In the genomic region with DNA sequence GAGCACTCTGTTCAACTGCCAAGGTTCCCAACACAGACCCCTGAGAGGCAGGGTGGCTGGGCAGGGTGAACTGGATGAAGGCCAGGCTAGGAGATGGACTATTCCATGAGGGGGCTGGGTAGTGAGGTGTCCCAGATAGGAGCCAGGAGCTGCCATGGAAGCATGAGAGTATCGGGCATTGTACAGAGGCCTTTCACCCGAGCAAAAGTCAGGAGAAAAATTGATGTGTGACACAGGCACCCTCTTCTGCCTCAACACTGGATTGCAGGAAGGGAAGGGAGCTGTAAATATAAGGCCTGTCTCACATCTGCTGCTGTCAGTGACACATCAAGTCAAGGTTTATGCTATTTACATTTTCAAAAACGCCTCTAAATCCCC, we compare ENCODE assay signal across 1 cellular context.
TF ChIP-seq lines count a peak whose summit lies in the region.

No MANE protein-coding gene starts in this region.

TF ChIP-seq in A549, 52 proteins besides CTCF, POLR2A, EP300 and RAD21:
- TF ChIP-seq, protein P1, sequence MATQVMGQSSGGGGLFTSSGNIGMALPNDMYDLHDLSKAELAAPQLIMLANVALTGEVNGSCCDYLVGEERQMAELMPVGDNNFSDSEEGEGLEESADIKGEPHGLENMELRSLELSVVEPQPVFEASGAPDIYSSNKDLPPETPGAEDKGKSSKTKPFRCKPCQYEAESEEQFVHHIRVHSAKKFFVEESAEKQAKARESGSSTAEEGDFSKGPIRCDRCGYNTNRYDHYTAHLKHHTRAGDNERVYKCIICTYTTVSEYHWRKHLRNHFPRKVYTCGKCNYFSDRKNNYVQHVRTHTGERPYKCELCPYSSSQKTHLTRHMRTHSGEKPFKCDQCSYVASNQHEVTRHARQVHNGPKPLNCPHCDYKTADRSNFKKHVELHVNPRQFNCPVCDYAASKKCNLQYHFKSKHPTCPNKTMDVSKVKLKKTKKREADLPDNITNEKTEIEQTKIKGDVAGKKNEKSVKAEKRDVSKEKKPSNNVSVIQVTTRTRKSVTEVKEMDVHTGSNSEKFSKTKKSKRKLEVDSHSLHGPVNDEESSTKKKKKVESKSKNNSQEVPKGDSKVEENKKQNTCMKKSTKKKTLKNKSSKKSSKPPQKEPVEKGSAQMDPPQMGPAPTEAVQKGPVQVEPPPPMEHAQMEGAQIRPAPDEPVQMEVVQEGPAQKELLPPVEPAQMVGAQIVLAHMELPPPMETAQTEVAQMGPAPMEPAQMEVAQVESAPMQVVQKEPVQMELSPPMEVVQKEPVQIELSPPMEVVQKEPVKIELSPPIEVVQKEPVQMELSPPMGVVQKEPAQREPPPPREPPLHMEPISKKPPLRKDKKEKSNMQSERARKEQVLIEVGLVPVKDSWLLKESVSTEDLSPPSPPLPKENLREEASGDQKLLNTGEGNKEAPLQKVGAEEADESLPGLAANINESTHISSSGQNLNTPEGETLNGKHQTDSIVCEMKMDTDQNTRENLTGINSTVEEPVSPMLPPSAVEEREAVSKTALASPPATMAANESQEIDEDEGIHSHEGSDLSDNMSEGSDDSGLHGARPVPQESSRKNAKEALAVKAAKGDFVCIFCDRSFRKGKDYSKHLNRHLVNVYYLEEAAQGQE (IDR thresholded peaks at IDR 0.05): no peak
- TF ChIP-seq, protein P2, sequence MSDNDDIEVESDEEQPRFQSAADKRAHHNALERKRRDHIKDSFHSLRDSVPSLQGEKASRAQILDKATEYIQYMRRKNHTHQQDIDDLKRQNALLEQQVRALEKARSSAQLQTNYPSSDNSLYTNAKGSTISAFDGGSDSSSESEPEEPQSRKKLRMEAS (IDR thresholded peaks at IDR 0.05): no peak
- TF ChIP-seq RNF2 (IDR thresholded peaks at IDR 0.05; ENCODE audit: borderline replicate concordance, low read depth) (no peak), CBX8 (IDR thresholded peaks at IDR 0.05) (no peak), ZFP36 (IDR thresholded peaks at IDR 0.05; ENCODE audit: borderline replicate concordance, partially characterized antibody) (no peak), CEBPB (IDR thresholded peaks at IDR 0.05) (no peak), RARB (CRISPR knock-in tag; IDR thresholded peaks at IDR 0.05) (no peak), SMC3 (IDR thresholded peaks at IDR 0.05) (no peak), NR3C1 (IDR thresholded peaks at IDR 0.05) (no peak), FOSL2 (IDR thresholded peaks at IDR 0.05) (no peak), FOSL2 (CRISPR knock-in tag; IDR thresholded peaks at IDR 0.05) (no peak), MAFK (IDR thresholded peaks at IDR 0.05; ENCODE audit: partially characterized antibody) (no peak), TFCP2L1 (CRISPR knock-in tag; IDR thresholded peaks at IDR 0.05) (no peak), HOXB5 (CRISPR knock-in tag; IDR thresholded peaks at IDR 0.05) (no peak), KDM1A (IDR thresholded peaks at IDR 0.05; ENCODE audit: low read depth) (no peak), BHLHE40 (IDR thresholded peaks at IDR 0.05; ENCODE audit: low read depth, low read length) (no peak), RCOR1 (IDR thresholded peaks at IDR 0.05; ENCODE audit: low read depth, low read length) (no peak), CHD4 (IDR thresholded peaks at IDR 0.05; ENCODE audit: borderline replicate concordance) (no peak), ZSCAN20 (CRISPR knock-in tag; IDR thresholded peaks at IDR 0.05) (no peak)
- TF ChIP-seq, protein P3, sequence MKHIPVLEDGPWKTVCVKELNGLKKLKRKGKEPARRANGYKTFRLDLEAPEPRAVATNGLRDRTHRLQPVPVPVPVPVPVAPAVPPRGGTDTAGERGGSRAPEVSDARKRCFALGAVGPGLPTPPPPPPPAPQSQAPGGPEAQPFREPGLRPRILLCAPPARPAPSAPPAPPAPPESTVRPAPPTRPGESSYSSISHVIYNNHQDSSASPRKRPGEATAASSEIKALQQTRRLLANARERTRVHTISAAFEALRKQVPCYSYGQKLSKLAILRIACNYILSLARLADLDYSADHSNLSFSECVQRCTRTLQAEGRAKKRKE (CRISPR knock-in tag; IDR thresholded peaks at IDR 0.05; ENCODE audit: low read depth): no peak
- TF ChIP-seq, protein P4, sequence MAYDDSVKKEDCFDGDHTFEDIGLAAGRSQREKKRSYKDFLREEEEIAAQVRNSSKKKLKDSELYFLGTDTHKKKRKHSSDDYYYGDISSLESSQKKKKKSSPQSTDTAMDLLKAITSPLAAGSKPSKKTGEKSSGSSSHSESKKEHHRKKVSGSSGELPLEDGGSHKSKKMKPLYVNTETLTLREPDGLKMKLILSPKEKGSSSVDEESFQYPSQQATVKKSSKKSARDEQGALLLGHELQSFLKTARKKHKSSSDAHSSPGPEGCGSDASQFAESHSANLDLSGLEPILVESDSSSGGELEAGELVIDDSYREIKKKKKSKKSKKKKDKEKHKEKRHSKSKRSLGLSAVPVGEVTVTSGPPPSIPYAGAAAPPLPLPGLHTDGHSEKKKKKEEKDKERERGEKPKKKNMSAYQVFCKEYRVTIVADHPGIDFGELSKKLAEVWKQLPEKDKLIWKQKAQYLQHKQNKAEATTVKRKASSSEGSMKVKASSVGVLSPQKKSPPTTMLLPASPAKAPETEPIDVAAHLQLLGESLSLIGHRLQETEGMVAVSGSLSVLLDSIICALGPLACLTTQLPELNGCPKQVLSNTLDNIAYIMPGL (CRISPR knock-in tag; IDR thresholded peaks at IDR 0.05; ENCODE audit: borderline replicate concordance): no peak
